In the genomic region with DNA sequence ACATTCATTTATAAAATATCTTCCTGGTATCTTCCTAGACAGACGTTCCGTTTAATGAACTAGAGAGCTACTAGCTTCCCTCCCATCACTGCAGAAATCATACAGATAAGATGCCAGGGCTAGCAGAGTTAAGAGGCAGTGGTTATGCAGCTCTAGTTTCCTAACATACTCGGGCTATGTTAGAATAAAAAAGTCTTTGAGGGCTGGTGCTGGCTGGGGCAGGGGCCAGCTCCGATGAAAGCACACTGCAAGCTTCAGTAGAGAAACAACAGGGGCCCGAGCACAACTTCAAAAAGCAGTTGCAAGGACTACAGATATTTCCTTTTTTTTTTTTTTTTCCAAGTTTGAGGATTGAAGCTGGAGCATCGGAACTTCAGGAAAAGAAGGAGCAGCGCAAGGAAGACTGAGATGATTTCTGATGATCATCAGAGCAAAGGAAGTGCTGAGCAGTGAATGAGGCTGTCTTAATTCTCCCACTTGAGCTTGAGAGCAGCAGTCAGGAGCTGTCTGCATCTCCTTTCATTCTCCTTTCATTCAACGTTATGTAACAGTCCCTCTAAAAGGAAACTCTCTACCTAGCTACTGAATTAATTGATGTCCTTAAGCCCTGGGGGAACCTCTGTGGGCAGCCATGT, we compare ENCODE assay signal across 29 cellular contexts. TPM values are rescaled to one million over a fixed set of nuclear protein-coding genes. Genes with fewer than 3 reads are reported as not detected.
DNase-seq lines count a peak whose midpoint lies in the region; ATAC-seq and TF ChIP-seq lines count a peak whose summit lies in the region.
"Had no signal": no experiment of that assay in that cellular context is flagged by ENCODE, and none has a peak within 500 bp of the region (broad histone marks: within the 10 kb centered on the region; RNA-seq: fewer than 3 reads in every experiment).

No MANE protein-coding gene starts in this region.

- no peak for ATAC-seq in HG02970 (IDR thresholded peaks at IDR 0.05; ENCODE audit: low FRiP score, unreplicated experiment)
- ATAC-seq: HCT116, natural killer cell had no signal

- DNase-seq in NCI-H1417 (lab: John Stamatoyannopoulos, UW) (peak in 2 of 3 experiments; percentile 33 to 62), NCI-H1417 treated with DMSO at 0.1 percent for 48 hours (lab: John Stamatoyannopoulos, UW) (no peak), dorsolateral prefrontal cortex (peak in 3 of 10 donors; percentile 19 to 41 (median 31)), MCF 10A (ENCODE audit: unreplicated experiment) (no peak), NCI-H510A treated with DMSO at 0.1 percent for 48 hours (lab: John Stamatoyannopoulos, UW) (no peak)
- DNase-seq: activated B cell treated with CpG ODN at 0.5 μM for 24 hours; activated CD4-positive, alpha-beta T cell treated with anti-CD3 and anti-CD28 coated beads, Interleukin-2, amount 50 U/mL, for 48 hours; activated gamma-delta T cell; AML-193; DND-41; kidney; mammary epithelial cell; natural killer cell; NCI-H1105; NCI-H446 treated with DMSO at 0.1 percent for 48 hours; stimulated activated naive CD4-positive, alpha-beta T cell treated with Interleukin-2 at 50 U/mL for 16 hours; trophoblast cell had no signal

- POLR2A ChIA-PET in MCF 10A (lab: Yijun Ruan, JAX) = no interaction called here

- H3K4me3 ChIP-seq in dorsolateral prefrontal cortex (peak overlapping the region in 21 of 59 donors; percentile 0 to 41 (median 18)), mesodermal cell (ENCODE audit: extremely low read depth, insufficient read depth, low read length, poor library complexity, severe bottlenecking) (no peak overlapping the region)
- H3K4me3 ChIP-seq: SK-N-MC, skin epidermis had no signal

- H3K36me3 ChIP-seq in mesodermal cell (ENCODE audit: control insufficient read depth, insufficient read depth, low read length) = no peaks in the 10 kb centered on the region

- no peaks in the 10 kb centered on the region for H3K4me1 Mint-ChIP-seq in MCF 10A (ENCODE audit: insufficient read depth, unreplicated experiment)
- H3K4me1 Mint-ChIP-seq: activated B cell treated with CpG ODN at 0.5 μM for 24 hours, natural killer cell had no signal

- H3K27me3 ChIP-seq in dorsolateral prefrontal cortex = no peaks in the 10 kb centered on the region

- H3K36me3 Mint-ChIP-seq in MCF 10A (ENCODE audit: insufficient read depth, unreplicated experiment) = no peaks in the 10 kb centered on the region
- H3K36me3 Mint-ChIP-seq: natural killer cell had no signal

- intact Hi-C loops in dorsolateral prefrontal cortex (cut with DNase I) = no loop called here
- intact Hi-C loops in MCF 10A (cut with micrococcal nuclease) = no loop called here

- no TSS peak for BruUV-seq in MCF 10A (replicated peaks; lab: Mats Ljungman, UMichigan)

- H3K27ac Mint-ChIP-seq in MCF 10A (ENCODE audit: low read depth, unreplicated experiment) = no peak overlapping the region
- H3K27ac Mint-ChIP-seq: activated B cell treated with CpG ODN at 0.5 μM for 24 hours; natural killer cell; progenitor cell of endocrine pancreas; T-helper 2 cell treated with Interferon-gamma antibody and Interleukin-4, amounts not matched to agents 5 μg/mL and 100 μg/mL, for 36 hours had no signal

- H3K4me3 Mint-ChIP-seq in MCF 10A (ENCODE audit: unreplicated experiment) = no peak overlapping the region
- H3K4me3 Mint-ChIP-seq: activated B cell treated with CpG ODN at 0.5 μM for 24 hours; natural killer cell; T-helper 2 cell treated with Interferon-gamma antibody and Interleukin-4, amounts not matched to agents 5 μg/mL and 100 μg/mL, for 36 hours had no signal

- H3K27me3 Mint-ChIP-seq in MCF 10A (ENCODE audit: insufficient read depth, unreplicated experiment) = no peaks in the 10 kb centered on the region
- H3K27me3 Mint-ChIP-seq: activated B cell treated with CpG ODN at 0.5 μM for 24 hours had no signal

- peak overlapping the region in 52 of 59 donors; percentile 9 to 86 (median 62) for H3K27ac ChIP-seq in dorsolateral prefrontal cortex
- peak overlapping the region; percentile 29 for H3K27ac ChIP-seq in mesodermal cell (ENCODE audit: low read depth, low read length, severe bottlenecking)
- peak overlapping the region; percentile 65 for H3K27ac ChIP-seq in temporal lobe (ENCODE audit: low read depth, low read length)
- H3K27ac ChIP-seq: 22Rv1, epithelial cell of prostate, SK-N-MC, skin epidermis had no signal

- TF ChIP-seq CTCF in dorsolateral prefrontal cortex (IDR thresholded peaks at IDR 0.05 in 54 of 56, conservative IDR thresholded peaks at IDR 0.05 in 2 of 56; ENCODE audit: low read depth in 1 of 56, partially characterized antibody in 56 of 56) (no peak), MCF 10A (IDR thresholded peaks at IDR 0.05; ENCODE audit: unreplicated experiment) (no peak)

- no peaks in the 10 kb centered on the region for H3K4me1 ChIP-seq in mesodermal cell (ENCODE audit: control insufficient read depth, insufficient read depth, low read length, poor library complexity, severe bottlenecking)

- H3K9me3 Mint-ChIP-seq in MCF 10A (ENCODE audit: unreplicated experiment) = no peaks in the 10 kb centered on the region

- H3K9me3 ChIP-seq in mesodermal cell (ENCODE audit: control insufficient read depth, low read length) = no peaks in the 10 kb centered on the region

- 33 to 34% methylated on average over 1 to 3 of the region's 8 CpGs for WGBS in mesodermal cell (ENCODE audit: insufficient coverage in 2 of 2), 2 experiments

- CTCF ChIA-PET in MCF 10A (lab: Yijun Ruan, JAX) = interaction anchor here (0.5 to 0.8 kb wide), 5 partner anchors 15 to 1456 kb away, joined by 3 to 4 read pairs (median 3); no protein-coding TSS in a partner anchor

RNA-seq across cellular contexts. Expression of gene ADCY2, which starts 47.7 kb away (rescaled TPM):
- total RNA-seq in dorsolateral prefrontal cortex (100 to 1,000 TPM in 118 of 120 experiments, 10 to 100 TPM in 2; 84.8 to 293 (median 161) TPM), temporal lobe (30.2 TPM), MCF 10A (2022) (not detected in 2 replicates)
- polyA plus RNA-seq in mesodermal cell (2013, experiment 1 of 2) = 8.0 TPM
- polyA plus RNA-seq in mesodermal cell (2013, experiment 2 of 2) = 3.9 TPM
- total RNA-seq: activated B cell treated with CpG ODN at 0.5 μM for 24 hours, dermis microvascular lymphatic vessel endothelial cell, LHCN-M2, mammary epithelial cell, natural killer cell had no signal
- polyA plus RNA-seq: mammary epithelial cell had no signal

Comparison
In these comparisons a context has a peak if more than half of its experiments do, and no peak if none do; other contexts are left out.
1. DNase-seq: peak in NCI-H1417 (2 of 3); none in NCI-H1417 treated with DMSO at 0.1 percent for 48 hours (single experiment), MCF 10A (single experiment) and NCI-H510A treated with DMSO at 0.1 percent for 48 hours (single experiment).
2. RNA of gene ADCY2, which starts 47.7 kb away (total RNA-seq): 84.8 to 293 TPM in dorsolateral prefrontal cortex and 30.2 TPM in temporal lobe (single experiment); not detected in MCF 10A; every median in the first group is over 10 times any median in the second.
3. Peak in every context shown above with its lines, with median percentiles within 50 percentile points of each other: H3K27ac ChIP-seq.